ENCODE assay signal across 8 cellular contexts in the genomic region with DNA sequence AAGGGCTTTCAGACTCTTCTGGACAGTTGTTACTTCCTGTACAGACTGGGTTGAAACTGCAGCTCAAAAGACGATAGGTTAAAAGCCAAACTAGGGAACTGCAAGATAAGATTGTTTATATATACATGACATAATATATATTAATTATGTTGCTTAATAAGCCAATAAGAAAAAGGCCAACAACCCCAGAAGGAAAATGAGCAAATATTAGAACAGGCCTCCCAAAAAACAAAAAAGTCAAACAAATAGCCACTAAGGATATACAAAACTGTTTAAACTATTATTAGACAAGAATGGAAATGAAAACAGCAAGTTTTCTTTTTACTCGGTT. TPM values are rescaled to one million over a fixed set of nuclear protein-coding genes. Genes with fewer than 3 reads are reported as not detected.
DNase-seq lines count a peak whose midpoint lies in the region; ATAC-seq and TF ChIP-seq lines count a peak whose summit lies in the region.

No MANE protein-coding gene starts in this region.

- H3K79me2 ChIP-seq in OCI-LY1 (ENCODE audit: insufficient read depth, low read length), result no peaks in the 10 kb centered on the region

- H3F3A ChIP-seq in OCI-LY1 (ENCODE audit: insufficient read depth, low read length), result no peaks in the 10 kb centered on the region

- no peaks in the 10 kb centered on the region for H3K9me3 ChIP-seq in CD4-positive, alpha-beta memory T cell (ENCODE audit: control insufficient read depth in 1 of 2, low read length in 2 of 2)
- no peaks in the 10 kb centered on the region for H3K9me3 ChIP-seq in OCI-LY1 (ENCODE audit: low read length)
- H3K9me3 ChIP-seq in endodermal cell (ENCODE audit: control insufficient read depth, low read length), result no peaks in the 10 kb centered on the region

- no peaks in the 10 kb centered on the region for H3K27me3 ChIP-seq in CD4-positive, alpha-beta memory T cell (ENCODE audit: insufficient read depth, low read length)
- H3K27me3 ChIP-seq in OCI-LY1 (ENCODE audit: insufficient read depth, low read length), result no peaks in the 10 kb centered on the region; the same call in 1 of the 2 replicates
- no peaks in the 10 kb centered on the region for H3K27me3 ChIP-seq in endodermal cell (ENCODE audit: control insufficient read depth, insufficient read depth, low read length, poor library complexity, severe bottlenecking)

- intact Hi-C loops in CD4-positive, alpha-beta memory T cell (cut with micrococcal nuclease), result loop anchor here (5.0 kb wide), 1 partner anchor 278 kb away; no protein-coding TSS in a partner anchor

- peak overlapping the region; percentile 83 to 92 (median 90) for H3K4me3 Mint-ChIP-seq in CD4-positive, alpha-beta memory T cell
- H3K4me3 Mint-ChIP-seq in endodermal cell (peak overlapping the region; percentile 84), osteocyte (ENCODE audit: unreplicated experiment) (peak overlapping the region; percentile 78)

- peaks cover 0 to 7% (median under 1%) of the 10 kb centered on the region in 8 donors for H3K9me3 Mint-ChIP-seq in CD4-positive, alpha-beta memory T cell
- no peaks in the 10 kb centered on the region for H3K9me3 Mint-ChIP-seq in endodermal cell
- peaks cover 6% of the 10 kb centered on the region for H3K9me3 Mint-ChIP-seq in osteocyte (ENCODE audit: unreplicated experiment)

- no peak for DNase-seq in CD4-positive, alpha-beta memory T cell
- DNase-seq in endodermal cell, result no peak
- no peak for DNase-seq in osteocyte (ENCODE audit: extremely low spot score, unreplicated experiment)
- no peak for DNase-seq in GM10248 (ENCODE audit: extremely low spot score)
- DNase-seq in islet precursor cell, result no peak
- no peak for DNase-seq in HCEC 1CT

- peaks cover 17 to 35% (median 21%) of the 10 kb centered on the region in 4 donors for H3K4me1 Mint-ChIP-seq in CD4-positive, alpha-beta memory T cell
- H3K4me1 Mint-ChIP-seq in endodermal cell (peaks cover 6% of the 10 kb centered on the region), osteocyte (ENCODE audit: unreplicated experiment) (peaks cover 15% of the 10 kb centered on the region)

- ATAC-seq in HG03139 (IDR thresholded peaks at IDR 0.05; ENCODE audit: unreplicated experiment), result no peak

- H3K36me3 ChIP-seq in CD4-positive, alpha-beta memory T cell (ENCODE audit: insufficient read depth, low read length), result peaks cover 8% of the 10 kb centered on the region
- H3K36me3 ChIP-seq in OCI-LY1 (ENCODE audit: insufficient read depth, low read length) (peaks cover 22% of the 10 kb centered on the region), endodermal cell (ENCODE audit: control insufficient read depth, insufficient read depth, low read length) (peaks cover 22% of the 10 kb centered on the region)

- H3K4me3 ChIP-seq in CD4-positive, alpha-beta memory T cell (ENCODE audit: low read length in 2 of 2), result peak overlapping the region in 1 of 2 donors; percentile 93
- H3K4me3 ChIP-seq in OCI-LY1 (ENCODE audit: low read depth, low read length, poor library complexity, severe bottlenecking) (peak overlapping the region; percentile 87), endodermal cell (ENCODE audit: low read length) (peak overlapping the region; percentile 71)

- POLR2A ChIA-PET in CD4-positive, alpha-beta memory T cell (lab: Charles Lee; ENCODE audit: partially characterized antibody), result interaction anchor here (1.5 kb wide), 1 partner anchor 10 kb away, joined by 3 read pairs; no protein-coding TSS in a partner anchor
- POLR2A ChIA-PET in GM10248 (lab: Yijun Ruan, JAX), result no interaction called here

- H4K20me1 ChIP-seq in OCI-LY1 (ENCODE audit: insufficient read depth, low read length), result no peaks in the 10 kb centered on the region

- peak overlapping the region; percentile 94; the same call in 1 of the 2 replicates for H2AFZ ChIP-seq in OCI-LY1 (ENCODE audit: low read length)

- peak overlapping the region; percentile 77 to 96 (median 90) for H3K27ac Mint-ChIP-seq in CD4-positive, alpha-beta memory T cell
- H3K27ac Mint-ChIP-seq in endodermal cell (no peak overlapping the region), osteocyte (ENCODE audit: unreplicated experiment) (peak overlapping the region; percentile 90)

- peaks cover 7 to 14% of the 10 kb centered on the region in 2 donors for H3K27me3 Mint-ChIP-seq in CD4-positive, alpha-beta memory T cell
- H3K27me3 Mint-ChIP-seq in endodermal cell (ENCODE audit: insufficient read depth) (peaks cover 8% of the 10 kb centered on the region), osteocyte (ENCODE audit: unreplicated experiment) (peaks cover 14% of the 10 kb centered on the region)

- peak overlapping the region; percentile 83 for H3K9ac ChIP-seq in OCI-LY1 (ENCODE audit: low read length)
- no peak overlapping the region for H3K9ac ChIP-seq in endodermal cell (ENCODE audit: extremely low read depth, low read length, poor library complexity, severe bottlenecking)

- H3K27ac ChIP-seq in CD4-positive, alpha-beta memory T cell (ENCODE audit: low read depth, low read length), result peak overlapping the region; percentile 78
- no peak overlapping the region for H3K27ac ChIP-seq in OCI-LY1 (ENCODE audit: low read depth, low read length, poor library complexity, severe bottlenecking)
- H3K27ac ChIP-seq in endodermal cell (ENCODE audit: low read depth, low read length), result no peak overlapping the region

- CTCF ChIA-PET in CD4-positive, alpha-beta memory T cell (lab: Charles Lee; ENCODE audit: partially characterized antibody), result interaction anchor here (1.9 kb wide), 1 partner anchor 21 kb away, joined by 6 read pairs; no protein-coding TSS in a partner anchor
- CTCF ChIA-PET in GM10248 (lab: Yijun Ruan, JAX), result interaction anchor here (1.0 kb wide), 1 partner anchor 22 kb away, joined by 6 read pairs; no protein-coding TSS in a partner anchor

- H3K4me2 ChIP-seq in OCI-LY1 (ENCODE audit: low read length), result peak overlapping the region; percentile 91

- peaks cover 20% of the 10 kb centered on the region for H3K4me1 ChIP-seq in CD4-positive, alpha-beta memory T cell (ENCODE audit: insufficient read depth, low read length)
- H3K4me1 ChIP-seq in OCI-LY1 (ENCODE audit: insufficient read depth, low read length, severe bottlenecking) (peaks cover 17% of the 10 kb centered on the region), endodermal cell (ENCODE audit: control insufficient read depth, insufficient read depth, low read length) (no peaks in the 10 kb centered on the region)

- no peaks in the 10 kb centered on the region for H3K9me2 ChIP-seq in OCI-LY1 (ENCODE audit: low read depth, low read length)

- peaks cover 29 to 30% of the 10 kb centered on the region in 2 donors for H3K36me3 Mint-ChIP-seq in CD4-positive, alpha-beta memory T cell
- peaks cover 28% of the 10 kb centered on the region for H3K36me3 Mint-ChIP-seq in endodermal cell (ENCODE audit: low read depth)
- peaks cover 21% of the 10 kb centered on the region for H3K36me3 Mint-ChIP-seq in osteocyte (ENCODE audit: unreplicated experiment)

- no peak for TF ChIP-seq CTCF in OCI-LY1 (IDR thresholded peaks at IDR 0.05; ENCODE audit: low read length)
- TF ChIP-seq CTCF in endodermal cell (conservative IDR thresholded peaks at IDR 0.05), result no peak
- TF ChIP-seq CTCF in osteocyte (IDR thresholded peaks at IDR 0.05), result no peak
- TF ChIP-seq CTCF in GM10248 (IDR thresholded peaks at IDR 0.05; ENCODE audit: control extremely low read depth, extremely low read depth, low read depth, missing control alignments), result no peak

- WGBS in endodermal cell (ENCODE audit: insufficient coverage in 1 of 2, insufficient read length in 1 of 2), 2 experiments, result 53% methylated on average over 2 of the region's 2 CpGs; no CpG with 5 or more reads in 1 of the 2 experiments

RNA-seq across cellular contexts. Expression of a gene that starts 0.5 kb away (rescaled TPM):
- 10 to 100 TPM; 27.3 to 28.5 TPM for total RNA-seq in CD4-positive, alpha-beta memory T cell
- polyA plus RNA-seq in CD4-positive, alpha-beta memory T cell, result 10 to 100 TPM; 16.6 to 26.4 TPM
- 10 to 100 TPM; 16.1 to 17.2 TPM for total RNA-seq in endodermal cell
- 22.4 TPM for polyA plus RNA-seq in endodermal cell (2013, experiment 1 of 2)
- 25.6 TPM for polyA plus RNA-seq in endodermal cell (2013, experiment 2 of 2)
- total RNA-seq in osteocyte, result 19.1 and 22.8 TPM in 2 replicates

RNA-seq across cellular contexts. Expression of a gene that starts 59.2 kb away (rescaled TPM):
- total RNA-seq in CD4-positive, alpha-beta memory T cell, result not detected
- not detected for polyA plus RNA-seq in CD4-positive, alpha-beta memory T cell
- 1 to 10 TPM; 6.4 to 7.7 TPM for total RNA-seq in endodermal cell
- polyA plus RNA-seq in endodermal cell (2013, experiment 1 of 2), result 4.1 TPM
- 3.6 TPM for polyA plus RNA-seq in endodermal cell (2013, experiment 2 of 2)
- not detected in 2 replicates for total RNA-seq in osteocyte
